ENCODE assay signal across 10 cellular contexts in the genomic region with DNA sequence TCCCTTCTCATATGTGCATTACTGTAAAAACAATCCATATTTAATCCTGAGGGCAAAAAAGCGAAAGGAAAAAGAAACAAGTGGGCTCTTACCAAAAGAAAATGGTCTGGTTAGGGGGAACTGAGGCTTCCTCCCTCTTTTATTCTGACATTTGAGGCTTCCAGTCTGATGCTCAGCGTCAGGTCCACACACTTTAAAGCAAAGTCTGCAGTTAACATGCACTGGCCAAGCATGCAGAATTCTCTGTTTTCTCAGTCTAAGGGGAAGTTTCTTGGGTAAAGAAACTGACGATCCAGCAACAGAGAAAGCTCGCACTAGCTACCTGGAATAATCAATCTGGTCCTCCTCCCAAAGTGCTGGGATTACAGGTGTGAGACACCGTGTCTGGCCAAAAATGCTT. TPM values are rescaled to one million over a fixed set of nuclear protein-coding genes. Genes with fewer than 3 reads are reported as not detected.
DNase-seq lines count a peak whose midpoint lies in the region; ATAC-seq, FAIRE-seq and TF ChIP-seq lines count a peak whose summit lies in the region.
"Had no signal": no experiment of that assay in that cellular context is flagged by ENCODE, and none has a peak within 500 bp of the region (broad histone marks: within the 10 kb centered on the region; RNA-seq: fewer than 3 reads in every experiment).

No MANE protein-coding gene starts in this region.

- TF ChIP-seq POLR2A in GM18505 (IDR thresholded peaks at IDR 0.05; ENCODE audit: borderline replicate concordance, extremely low read depth, insufficient read depth, insufficient read length) = no peak

- H3K4ac ChIP-seq in trophoblast cell (ENCODE audit: low read depth, low read length) = no peak overlapping the region

- peaks cover 6% of the 10 kb centered on the region for H3K4me1 Mint-ChIP-seq in astrocyte (ENCODE audit: low read depth, unreplicated experiment)

- peaks cover 2% of the 10 kb centered on the region for H3K36me3 Mint-ChIP-seq in astrocyte (ENCODE audit: low read depth, unreplicated experiment)

- H3K27ac ChIP-seq in astrocyte (ENCODE audit: low read depth, low read length) (no peak overlapping the region), neutrophil (no peak overlapping the region), trophoblast cell (ENCODE audit: low read depth, low read length) (no peak overlapping the region)

- H4K91ac ChIP-seq in trophoblast cell (ENCODE audit: low read depth, low read length) = no peak overlapping the region

- H3K79me2 ChIP-seq in astrocyte (ENCODE audit: insufficient read depth, low read length) = no peaks in the 10 kb centered on the region
- H3K79me2 ChIP-seq in trophoblast cell (ENCODE audit: control insufficient read depth, insufficient read depth, low read length, poor library complexity) = no peaks in the 10 kb centered on the region

- WGBS in trophoblast cell (ENCODE audit: extremely low coverage, insufficient coverage, insufficient read length) = no CpG with 5 or more reads among the region's 5 CpGs

- no peaks in the 10 kb centered on the region for H3K79me1 ChIP-seq in trophoblast cell (ENCODE audit: low read length)

- no peak overlapping the region for H4K8ac ChIP-seq in trophoblast cell (ENCODE audit: low read depth, low read length)

- no peak for ATAC-seq in GM18505 (IDR thresholded peaks at IDR 0.05; ENCODE audit: unreplicated experiment)

- H3K18ac ChIP-seq in trophoblast cell (ENCODE audit: low read length) = no peak overlapping the region

- H2BK12ac ChIP-seq in trophoblast cell (ENCODE audit: low read length) = no peak overlapping the region

- H4K20me1 ChIP-seq in astrocyte (ENCODE audit: insufficient read depth, low read length) = no peaks in the 10 kb centered on the region

- no peak overlapping the region for H2AK5ac ChIP-seq in trophoblast cell (ENCODE audit: low read length)

- no peak overlapping the region for H2BK5ac ChIP-seq in trophoblast cell (ENCODE audit: low read depth, low read length, poor library complexity)

- no peak for FAIRE-seq in astrocyte (lab: Jason Lieb, UNC)

- H2AFZ ChIP-seq in astrocyte (ENCODE audit: low read depth, low read length) (no peak overlapping the region), trophoblast cell (ENCODE audit: insufficient read depth, low read length, poor library complexity) (no peak overlapping the region)

- TF ChIP-seq CTCF in HFF-Myc (IDR thresholded peaks at IDR 0.05; ENCODE audit: low read depth, low read length, missing control alignments) (no peak), astrocyte (IDR thresholded peaks at IDR 0.05; ENCODE audit: insufficient read depth, low read depth, low read length) (no peak), neutrophil (IDR thresholded peaks at IDR 0.05) (no peak)

- in situ Hi-C loops in Caki2 (cut with HindIII; ENCODE audit: low pct_unique_long_range_greater_than_20kb, low sequenced_read_pairs) = no loop called here

- H3K27ac Mint-ChIP-seq in astrocyte (ENCODE audit: unreplicated experiment) = no peak overlapping the region

- H3K27me3 ChIP-seq in astrocyte (ENCODE audit: insufficient read depth, low read length) = no peaks in the 10 kb centered on the region
- H3K27me3 ChIP-seq in neutrophil = no peaks in the 10 kb centered on the region
- no peaks in the 10 kb centered on the region for H3K27me3 ChIP-seq in trophoblast cell (ENCODE audit: insufficient read depth, low read length)

- H3K36me3 ChIP-seq in astrocyte (ENCODE audit: insufficient read depth, low read length) (no peaks in the 10 kb centered on the region), neutrophil (no peaks in the 10 kb centered on the region), trophoblast cell (ENCODE audit: control insufficient read depth in 1 of 2, insufficient read depth in 2 of 2, low read length in 2 of 2) (no peaks in the 10 kb centered on the region)

- H3K9me3 ChIP-seq in astrocyte (ENCODE audit: insufficient read depth, low read depth, low read length) (no peaks in the 10 kb centered on the region), neutrophil (no peaks in the 10 kb centered on the region), trophoblast cell (ENCODE audit: insufficient read depth, low read depth, low read length) (no peaks in the 10 kb centered on the region)

- no peak overlapping the region for H3K14ac ChIP-seq in trophoblast cell (ENCODE audit: low read length)

- H3K4me3 Mint-ChIP-seq in astrocyte (ENCODE audit: unreplicated experiment) = no peak overlapping the region

- DNase-seq in Caki2 (ENCODE audit: low read depth) = peak; percentile 14
- no peak for DNase-seq in HFF-Myc (ENCODE audit: extremely low read depth, low read depth)
- no peak for DNase-seq in astrocyte (ENCODE audit: low read depth)
- no peak for DNase-seq in iPS-NIHi7 (ENCODE audit: extremely low spot score)
- DNase-seq in GDM1 (lab: John Stamatoyannopoulos, UW) = no peak
- DNase-seq in trophoblast cell = no peak
- DNase-seq: activated effector memory CD4-positive, alpha-beta T cell treated with Interleukin-2 at 50 U/mL for 16 hours; NCI-H1436 treated with DMSO at 0.1 percent for 48 hours had no signal

- peak overlapping the region; percentile 5 for H3K9ac ChIP-seq in astrocyte (ENCODE audit: low read length)
- no peak overlapping the region for H3K9ac ChIP-seq in trophoblast cell (ENCODE audit: low read length)

- H3K4me1 ChIP-seq in astrocyte (ENCODE audit: insufficient read depth, low read length) (peaks cover 4% of the 10 kb centered on the region), neutrophil (ENCODE audit: control insufficient read depth in 1 of 2, insufficient read depth in 1 of 2, low read depth in 1 of 2, low read length in 1 of 2) (peaks cover 4 to 5% of the 10 kb centered on the region in 2 experiments), trophoblast cell (ENCODE audit: control insufficient read depth in 1 of 2, insufficient read depth in 2 of 2, low read length in 2 of 2) (no peaks in the 10 kb centered on the region)

- no peaks in the 10 kb centered on the region for H3K9me3 Mint-ChIP-seq in astrocyte (ENCODE audit: unreplicated experiment)

- H3K23ac ChIP-seq in trophoblast cell (ENCODE audit: low read length) = no peak overlapping the region

- H4K12ac ChIP-seq in trophoblast cell (ENCODE audit: low read depth, low read length) = no peak overlapping the region

- H3K4me3 ChIP-seq in HFF-Myc (replicated peaks; ENCODE audit: low read depth, low read length) (peak overlapping the region; percentile 38), astrocyte (ENCODE audit: insufficient read depth, low read depth, low read length) (no peak overlapping the region), neutrophil (ENCODE audit: low read depth in 1 of 2, low read length in 1 of 2) (peak overlapping the region; percentile 23 to 33), trophoblast cell (ENCODE audit: low read depth, low read length) (no peak overlapping the region)

- H2BK120ac ChIP-seq in trophoblast cell (ENCODE audit: insufficient read depth, low read length, poor library complexity) = no peak overlapping the region

- H3K27me3 Mint-ChIP-seq in astrocyte (ENCODE audit: low read depth, unreplicated experiment) = no peaks in the 10 kb centered on the region

- peak overlapping the region; percentile 32 for H3K4me2 ChIP-seq in astrocyte (ENCODE audit: low read length)
- no peak overlapping the region for H3K4me2 ChIP-seq in trophoblast cell (ENCODE audit: low read length)

RNA-seq across cellular contexts. Expression of a gene that starts 36.3 kb away (rescaled TPM):
- 30.5 and 61.7 TPM in 2 replicates for total RNA-seq in Caki2 (2014; rRNA removed; shearing (Covaris generic); ENCODE audit: low replicate concordance)
- 15.8 and 20.6 TPM in 2 replicates for total RNA-seq in astrocyte
- 16.0 and 16.9 TPM in 2 replicates for polyA plus RNA-seq in trophoblast cell (2013)

Comparison
In these comparisons a context has a peak if more than half of its experiments do, and no peak if none do; other contexts are left out.
1. H3K4me3 ChIP-seq: peak in HFF-Myc (single experiment) and neutrophil (2 of 2); none in astrocyte (single experiment) and trophoblast cell (single experiment).